In the genomic region with DNA sequence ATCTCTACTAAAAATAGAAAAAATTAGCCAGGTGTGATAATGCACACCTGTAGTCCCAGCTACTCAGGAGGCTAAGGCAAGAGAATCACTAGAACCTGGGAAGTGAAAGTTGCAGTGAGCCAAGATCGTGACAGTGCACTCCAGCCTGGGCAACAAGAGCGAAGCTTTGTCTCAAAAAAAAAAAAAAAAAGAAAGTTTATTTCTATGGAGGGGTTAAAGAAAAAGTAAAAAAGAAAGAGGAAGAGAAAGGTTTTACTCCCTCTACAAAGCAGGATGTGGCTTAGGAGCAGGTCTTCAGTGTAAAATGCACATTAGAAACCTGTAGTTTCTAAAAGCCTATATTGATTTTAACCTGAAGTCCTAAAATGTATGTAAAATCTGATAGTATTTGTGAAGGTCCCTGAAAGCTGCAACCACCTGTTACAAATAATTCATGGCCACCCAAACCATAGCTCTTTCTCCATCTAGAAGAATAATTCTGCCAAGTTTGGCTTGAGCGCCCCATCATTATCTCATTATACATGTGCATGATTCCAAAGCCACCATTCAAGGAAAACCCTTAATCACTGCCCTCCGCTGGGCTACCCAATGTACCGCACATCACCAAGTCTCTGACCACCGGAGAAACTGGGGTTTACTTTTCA, we compare ENCODE assay signal across 9 cellular contexts. TPM values are rescaled to one million over a fixed set of nuclear protein-coding genes. Genes with fewer than 3 reads are reported as not detected.
DNase-seq lines count a peak whose midpoint lies in the region; ATAC-seq lines count a peak whose summit lies in the region.
"Had no signal": no experiment of that assay in that cellular context is flagged by ENCODE, and none has a peak within 500 bp of the region (broad histone marks: within the 10 kb centered on the region; RNA-seq: fewer than 3 reads in every experiment).

No MANE protein-coding gene starts in this region.

- H3K36me3 ChIP-seq in CD4-positive, alpha-beta memory T cell (ENCODE audit: insufficient read depth, low read length) = no peaks in the 10 kb centered on the region
- H3K36me3 ChIP-seq: HAP-1 had no signal

- peaks cover 60% of the 10 kb centered on the region for H3K4me1 ChIP-seq in CD4-positive, alpha-beta memory T cell (ENCODE audit: insufficient read depth, low read length)

- POLR2A ChIA-PET in CD4-positive, alpha-beta memory T cell (lab: Charles Lee; ENCODE audit: partially characterized antibody) = interaction anchor here (0.6 to 13.5 kb wide), 31 partner anchors 8 to 413 kb away, joined by 3 to 392 read pairs (median 5); a partner anchor contains a TSS

- H3K27me3 ChIP-seq in CD4-positive, alpha-beta memory T cell (ENCODE audit: insufficient read depth, low read length) = no peaks in the 10 kb centered on the region

- no peaks in the 10 kb centered on the region for H3K9me3 ChIP-seq in CD4-positive, alpha-beta memory T cell (ENCODE audit: control insufficient read depth in 1 of 2, low read length in 2 of 2)
- H3K9me3 ChIP-seq: HAP-1 had no signal

- peak overlapping the region; percentile 4 to 48 for H3K4me3 ChIP-seq in CD4-positive, alpha-beta memory T cell (ENCODE audit: low read length in 2 of 2)
- H3K4me3 ChIP-seq: HAP-1 had no signal

- peak in 4 of 5 donors; percentile 45 to 58 (median 50) for DNase-seq in CD4-positive, alpha-beta memory T cell
- DNase-seq in left lobe of liver (ENCODE audit: low spot score) (peak; percentile 40), DMS53 treated with DMSO at 0.1 percent for 48 hours (lab: John Stamatoyannopoulos, UW; ENCODE audit: unreplicated experiment) (no peak), GOT3 (lab: John Stamatoyannopoulos, UW) (no peak)

- H3K27ac ChIP-seq in CD4-positive, alpha-beta memory T cell (ENCODE audit: low read depth, low read length) = peak overlapping the region; percentile 95

- CTCF ChIA-PET in CD4-positive, alpha-beta memory T cell (lab: Charles Lee; ENCODE audit: partially characterized antibody) = interaction anchor here (0.7 to 3.1 kb wide), 24 partner anchors 8 to 170 kb away, joined by 3 to 19 read pairs (median 4); a partner anchor contains a TSS

- H3K36me3 Mint-ChIP-seq in CD4-positive, alpha-beta memory T cell = peaks cover 1 to 50% of the 10 kb centered on the region in 2 donors
- H3K36me3 Mint-ChIP-seq in T-helper 1 cell treated with Interleukin-12 subunit alpha and Interleukin-12 subunit beta and Interleukin-4 antibody, amounts not matched to agents 30 μg/mL and 1 μg/mL, for 36 hours (ENCODE audit: low read depth) = peaks cover 21% of the 10 kb centered on the region

- peak overlapping the region; percentile 98 to 99 (median 99) for H3K27ac Mint-ChIP-seq in CD4-positive, alpha-beta memory T cell
- H3K27ac Mint-ChIP-seq in T-helper 1 cell treated with Interleukin-12 subunit alpha and Interleukin-12 subunit beta and Interleukin-4 antibody, amounts not matched to agents 30 μg/mL and 1 μg/mL, for 36 hours = peak overlapping the region; percentile 93

- no peaks in the 10 kb centered on the region for H3K27me3 Mint-ChIP-seq in CD4-positive, alpha-beta memory T cell
- H3K27me3 Mint-ChIP-seq in T-helper 1 cell treated with Interleukin-12 subunit alpha and Interleukin-12 subunit beta and Interleukin-4 antibody, amounts not matched to agents 30 μg/mL and 1 μg/mL, for 36 hours (ENCODE audit: low read depth) = no peaks in the 10 kb centered on the region

- peak; percentile 31 for ATAC-seq in GM21529 (IDR thresholded peaks at IDR 0.05; ENCODE audit: unreplicated experiment)
- ATAC-seq in left lobe of liver = no peak
- no peak for ATAC-seq in GM21723 (IDR thresholded peaks at IDR 0.05; ENCODE audit: unreplicated experiment)
- ATAC-seq in GM21526 (IDR thresholded peaks at IDR 0.05; ENCODE audit: low FRiP score, unreplicated experiment) = no peak

- intact Hi-C loops in CD4-positive, alpha-beta memory T cell (cut with micrococcal nuclease) = loop anchor here (1.0 to 5.0 kb wide), 4 partner anchors 32 to 92 kb away; no protein-coding TSS in a partner anchor

- H3K9me3 Mint-ChIP-seq in CD4-positive, alpha-beta memory T cell = peaks cover 0 to 2% (median 0%) of the 10 kb centered on the region in 8 donors
- H3K9me3 Mint-ChIP-seq in T-helper 1 cell treated with Interleukin-12 subunit alpha and Interleukin-12 subunit beta and Interleukin-4 antibody, amounts not matched to agents 30 μg/mL and 1 μg/mL, for 36 hours = no peaks in the 10 kb centered on the region

- peaks cover 44 to 87% (median 60%) of the 10 kb centered on the region in 4 donors for H3K4me1 Mint-ChIP-seq in CD4-positive, alpha-beta memory T cell
- peaks cover 57% of the 10 kb centered on the region for H3K4me1 Mint-ChIP-seq in T-helper 1 cell treated with Interleukin-12 subunit alpha and Interleukin-12 subunit beta and Interleukin-4 antibody, amounts not matched to agents 30 μg/mL and 1 μg/mL, for 36 hours (ENCODE audit: low read depth)

- peak overlapping the region; percentile 98 to 100 (median 99) for H3K4me3 Mint-ChIP-seq in CD4-positive, alpha-beta memory T cell
- H3K4me3 Mint-ChIP-seq in T-helper 1 cell treated with Interleukin-12 subunit alpha and Interleukin-12 subunit beta and Interleukin-4 antibody, amounts not matched to agents 30 μg/mL and 1 μg/mL, for 36 hours = peak overlapping the region; percentile 100

RNA-seq across cellular contexts. Expression of a gene that starts 3.4 kb away (rescaled TPM):
- 100 to 1,000 TPM; 197 to 202 TPM for total RNA-seq in CD4-positive, alpha-beta memory T cell
- polyA plus RNA-seq in CD4-positive, alpha-beta memory T cell = 100 to 1,000 TPM; 143 to 165 TPM
- 12.7 TPM for total RNA-seq in left lobe of liver

RNA-seq across cellular contexts. Expression of a gene that starts 14.1 kb away (rescaled TPM):
- total RNA-seq in CD4-positive, alpha-beta memory T cell = 10 to 100 TPM; 23.8 to 24.4 TPM
- 1 to 10 TPM; 2.2 to 3.3 TPM for polyA plus RNA-seq in CD4-positive, alpha-beta memory T cell
- 14.1 TPM for total RNA-seq in left lobe of liver

Comparison
In these comparisons a context has a peak if more than half of its experiments do, and no peak if none do; other contexts are left out.
1. DNase-seq: peak in CD4-positive, alpha-beta memory T cell (4 of 5) and left lobe of liver (single experiment); none in DMS53 treated with DMSO at 0.1 percent for 48 hours (single experiment) and GOT3 (single experiment).
2. RNA of a gene that starts 3.4 kb away (total RNA-seq): 197 to 202 TPM in CD4-positive, alpha-beta memory T cell; 12.7 TPM in left lobe of liver (single experiment); every median in the first group is over 10 times any median in the second.